In the genomic region with DNA sequence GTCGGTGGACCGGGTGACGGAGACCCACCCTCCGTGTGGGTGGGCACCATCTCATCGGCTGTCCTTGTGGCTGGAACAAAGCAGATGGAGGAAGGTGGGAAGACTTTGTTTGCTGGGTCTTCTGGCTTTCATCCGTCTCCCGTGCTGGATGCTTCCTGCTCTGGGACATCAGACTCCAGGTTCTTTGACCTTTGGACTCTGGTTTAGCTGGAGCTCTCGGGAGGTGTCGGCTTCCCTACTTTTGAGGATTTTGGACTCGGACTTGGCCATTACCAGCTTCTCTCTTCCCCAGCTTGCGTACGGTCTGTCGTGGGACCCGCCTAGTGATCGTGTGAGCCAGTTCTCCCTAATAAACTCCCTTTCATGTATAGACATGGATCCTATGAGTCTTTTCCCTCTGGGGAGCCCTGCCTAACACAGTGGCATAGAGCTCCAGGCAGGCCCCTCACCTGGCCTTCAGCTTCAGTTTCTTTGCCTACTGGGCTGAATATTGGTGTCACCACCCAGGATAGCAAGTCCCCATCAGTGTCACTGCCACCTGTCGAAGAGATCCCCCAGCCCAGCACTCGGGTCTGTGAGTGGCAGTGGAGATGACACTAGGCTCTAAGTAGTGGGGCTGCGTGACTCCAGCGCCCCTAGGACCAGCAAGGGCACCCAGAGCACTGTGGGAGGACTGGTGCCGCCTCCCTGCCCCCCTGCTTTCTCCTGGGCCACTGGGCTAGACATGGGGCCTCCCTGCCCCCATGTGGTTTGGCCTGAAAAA, we compare ENCODE assay signal across 28 cellular contexts.
A peak's percentile ranks its signal among the peaks of the same experiment; 100 is the strongest.
DNase-seq lines count a peak whose midpoint lies in the region; ATAC-seq and TF ChIP-seq lines count a peak whose summit lies in the region.
"Had no signal": no experiment of that assay in that cellular context is flagged by ENCODE, and none has a peak within 500 bp of the region (broad histone marks: within the 10 kb centered on the region; RNA-seq: fewer than 3 reads in every experiment).

No MANE protein-coding gene starts in this region.

- TF ChIP-seq CTCF in right atrium auricular region (IDR thresholded peaks at IDR 0.05) (no peak), chondrocyte (IDR thresholded peaks at IDR 0.05) (no peak), mucosa of descending colon (IDR thresholded peaks at IDR 0.05) (no peak), thyroid gland (IDR thresholded peaks at IDR 0.05) (no peak)

- DNase-seq in left ventricle myocardium superior: peak; percentile 8
- DNase-seq in right atrium auricular region (ENCODE audit: low spot score): no peak
- DNase-seq in chondrocyte (ENCODE audit: low spot score): peak; percentile 59
- peak; percentile 27 to 36 (median 31) for DNase-seq in mucosa of descending colon
- DNase-seq in thyroid gland: peak in 1 of 2 donors; percentile 55
- no peak for DNase-seq in glomerular visceral epithelial cell (ENCODE audit: extremely low spot score)
- DNase-seq in NCI-H1048 (lab: John Stamatoyannopoulos, UW): no peak
- DNase-seq: activated CD8-positive, alpha-beta T cell treated with anti-CD3 and anti-CD28 coated beads for 36 hours; activated naive CD4-positive, alpha-beta T cell treated with anti-CD3 and anti-CD28 coated beads for 36 hours; CD4-positive, alpha-beta memory T cell; GOT3; HFFc6; NCI-H1436; NCI-H2081 treated with DMSO at 0.1 percent for 48 hours; NCI-H226; NCI-H69; PC-9; retina; stimulated activated CD8-positive, alpha-beta memory T cell treated with anti-CD3 and anti-CD28 coated beads, Interleukin-4, amount 100 ng/mL, for 48 hours; tibial artery had no signal

- H3K4me3 Mint-ChIP-seq in chondrocyte (ENCODE audit: unreplicated experiment): no peak overlapping the region
- H3K4me3 Mint-ChIP-seq: activated CD8-positive, alpha-beta T cell treated with anti-CD3 and anti-CD28 coated beads for 36 hours; activated naive CD4-positive, alpha-beta T cell treated with anti-CD3 and anti-CD28 coated beads for 36 hours; CD4-positive, alpha-beta memory T cell; HFFc6; nephron; T-helper 2 cell treated with Interferon-gamma antibody and Interleukin-4, amounts not matched to agents 5 μg/mL and 100 μg/mL, for 36 hours had no signal

- no peaks in the 10 kb centered on the region for H3K36me3 Mint-ChIP-seq in chondrocyte (ENCODE audit: low read depth)

- 89 to 92% methylated on average over 16 to 20 of the region's 20 CpGs for WGBS in thyroid gland, 2 donors

- no peak for TF ChIP-seq POLR2A in thyroid gland (IDR thresholded peaks at IDR 0.05)

- H3K9me3 ChIP-seq in right atrium auricular region: no peaks in the 10 kb centered on the region
- H3K9me3 ChIP-seq in mucosa of descending colon: no peaks in the 10 kb centered on the region
- H3K9me3 ChIP-seq in thyroid gland: no peaks in the 10 kb centered on the region
- H3K9me3 ChIP-seq: A549, gastroesophageal sphincter, tibial artery, vagina had no signal

- ATAC-seq in left ventricle myocardium superior (no peak), mucosa of descending colon (peak; percentile 58), GM21390 (IDR thresholded peaks at IDR 0.05; ENCODE audit: unreplicated experiment) (no peak)
- ATAC-seq: A549; activated CD8-positive, alpha-beta T cell treated with anti-CD3 and anti-CD28 coated beads for 36 hours; gastroesophageal sphincter had no signal

- H3K36me3 ChIP-seq in right atrium auricular region (no peaks in the 10 kb centered on the region), mucosa of descending colon (ENCODE audit: low read depth) (no peaks in the 10 kb centered on the region), thyroid gland (no peaks in the 10 kb centered on the region)
- H3K36me3 ChIP-seq: gastroesophageal sphincter, tibial artery, vagina had no signal

- intact Hi-C loops in left ventricle myocardium superior (cut with micrococcal nuclease): no loop called here
- intact Hi-C loops in mucosa of descending colon (cut with DNase I, micrococcal nuclease): no loop called here
- intact Hi-C loops in thyroid gland (cut with DNase I): no loop called here

- no peaks in the 10 kb centered on the region for H3K4me1 Mint-ChIP-seq in chondrocyte (ENCODE audit: low read depth)
- H3K4me1 Mint-ChIP-seq: nephron had no signal

- H3K27me3 Mint-ChIP-seq in chondrocyte (ENCODE audit: low read depth): no peaks in the 10 kb centered on the region
- H3K27me3 Mint-ChIP-seq: activated CD8-positive, alpha-beta T cell treated with anti-CD3 and anti-CD28 coated beads for 36 hours; CD4-positive, alpha-beta memory T cell had no signal

- no peaks in the 10 kb centered on the region for H3K4me1 ChIP-seq in right atrium auricular region
- H3K4me1 ChIP-seq in mucosa of descending colon (ENCODE audit: low read depth): no peaks in the 10 kb centered on the region
- H3K4me1 ChIP-seq in thyroid gland: peaks cover 17 to 21% of the 10 kb centered on the region in 2 donors
- H3K4me1 ChIP-seq: gastroesophageal sphincter, tibial artery had no signal

- no peaks in the 10 kb centered on the region for H3K9me3 Mint-ChIP-seq in chondrocyte (ENCODE audit: low read depth)
- H3K9me3 Mint-ChIP-seq: activated CD8-positive, alpha-beta T cell treated with anti-CD3 and anti-CD28 coated beads for 36 hours; activated naive CD4-positive, alpha-beta T cell treated with anti-CD3 and anti-CD28 coated beads for 36 hours; HFFc6; nephron; T-helper 2 cell treated with Interferon-gamma antibody and Interleukin-4, amounts not matched to agents 5 μg/mL and 100 μg/mL, for 36 hours had no signal

- H3K27ac ChIP-seq in right atrium auricular region (no peak overlapping the region), thyroid gland (peak overlapping the region; percentile 47 to 70 (median 61))
- H3K27ac ChIP-seq: A549, gastroesophageal sphincter, KMS-11, PC-9, tibial artery, vagina had no signal

- H3K4me3 ChIP-seq in right atrium auricular region (no peak overlapping the region), mucosa of descending colon (no peak overlapping the region), thyroid gland (replicated peaks in 1 of 3) (no peak overlapping the region)
- H3K4me3 ChIP-seq: A549, gastroesophageal sphincter, lung, PC-9, tibial artery, vagina had no signal

- no peak overlapping the region for H3K27ac Mint-ChIP-seq in chondrocyte (ENCODE audit: unreplicated experiment)
- H3K27ac Mint-ChIP-seq: activated CD8-positive, alpha-beta T cell treated with anti-CD3 and anti-CD28 coated beads for 36 hours; activated naive CD4-positive, alpha-beta T cell treated with anti-CD3 and anti-CD28 coated beads for 36 hours; HFFc6; nephron; T-helper 2 cell treated with Interferon-gamma antibody and Interleukin-4, amounts not matched to agents 5 μg/mL and 100 μg/mL, for 36 hours had no signal

- no peaks in the 10 kb centered on the region for H3K27me3 ChIP-seq in right atrium auricular region
- no peaks in the 10 kb centered on the region for H3K27me3 ChIP-seq in thyroid gland
- H3K27me3 ChIP-seq: gastroesophageal sphincter, tibial artery, vagina had no signal

Comparison
In these comparisons a context has a peak if more than half of its experiments do, and no peak if none do; other contexts are left out.
1. DNase-seq: peak in left ventricle myocardium superior (single experiment), chondrocyte (single experiment) and mucosa of descending colon (3 of 3); none in right atrium auricular region (single experiment), glomerular visceral epithelial cell (single experiment) and NCI-H1048 (single experiment).
2. H3K27ac ChIP-seq: peak in thyroid gland (3 of 3); none in right atrium auricular region (0 of 2).